29 cellular contexts compared by ENCODE assay signal in genomic region chr14:51518280-51518679, GRCh38.
"Had no signal": no experiment of that assay in that cellular context is flagged by ENCODE, and none has a peak within 500 bp of the region (broad histone marks: within the 10 kb centered on the region; RNA-seq: fewer than 3 reads in every experiment).

No MANE protein-coding gene starts in this region.

- H3K36me3 ChIP-seq: ascending aorta, breast epithelium, cardiac muscle cell, colonic mucosa, WERI-Rb-1 had no signal

- H3K27me3 ChIP-seq: ascending aorta, breast epithelium, cardiac muscle cell, colonic mucosa had no signal

- H3K27me3 Mint-ChIP-seq: activated naive CD4-positive, alpha-beta T cell treated with anti-CD3 and anti-CD28 coated beads, Interleukin-2, amount 10 ng/mL, durations not matched to agents 7 days and 5 days had no signal

- H3K27ac Mint-ChIP-seq: activated B cell treated with CpG ODN at 0.5 μM for 24 hours; activated CD8-positive, alpha-beta T cell treated with anti-CD3 and anti-CD28 coated beads for 36 hours; activated naive CD4-positive, alpha-beta T cell treated with anti-CD3 and anti-CD28 coated beads, Interleukin-2, amount 10 ng/mL, durations not matched to agents 7 days and 5 days; activated naive CD4-positive, alpha-beta T cell treated with anti-CD3 and anti-CD28 coated beads, Interleukin-2, amount 50 U/mL, for 72 hours; activated naive CD8-positive, alpha-beta T cell treated with anti-CD3 and anti-CD28 coated beads, Interleukin-2, amount 10 ng/mL, durations not matched to agents 7 days and 5 days; activated T-helper 17 cell treated with anti-CD3 and anti-CD28 coated beads, Interleukin-2, amount 50 U/mL, for 72 hours; T-helper 17 cell; T-helper 2 cell treated with Interferon-gamma antibody and Interleukin-4, amounts not matched to agents 5 μg/mL and 100 μg/mL, for 36 hours had no signal

- H3K4me3 Mint-ChIP-seq: activated B cell treated with CpG ODN at 0.5 μM for 24 hours; activated CD8-positive, alpha-beta T cell treated with anti-CD3 and anti-CD28 coated beads for 36 hours; activated naive CD4-positive, alpha-beta T cell treated with anti-CD3 and anti-CD28 coated beads, Interleukin-2, amount 10 ng/mL, durations not matched to agents 7 days and 5 days; activated naive CD8-positive, alpha-beta T cell treated with anti-CD3 and anti-CD28 coated beads, Interleukin-2, amount 10 ng/mL, durations not matched to agents 7 days and 5 days; activated T-cell treated with anti-CD3 and anti-CD28 coated beads, Interleukin-2, amount 50 U/mL, for 4 hours; activated T-helper 17 cell treated with anti-CD3 and anti-CD28 coated beads, Interleukin-2, amount 50 U/mL, for 72 hours; brain; T-helper 17 cell; T-helper 2 cell treated with Interferon-gamma antibody and Interleukin-4, amounts not matched to agents 5 μg/mL and 100 μg/mL, for 36 hours had no signal

- H3K27ac ChIP-seq: ascending aorta, breast epithelium, cardiac muscle cell, colonic mucosa, WERI-Rb-1 had no signal

- ATAC-seq: activated CD4-positive, CD25-positive, alpha-beta regulatory T cell treated with anti-CD3 and anti-CD28 coated beads, Interleukin-2, amount 50 U/mL, for 24 hours; activated CD8-positive, alpha-beta T cell treated with anti-CD3 and anti-CD28 coated beads for 36 hours; activated naive CD4-positive, alpha-beta T cell treated with anti-CD3 and anti-CD28 coated beads, Interleukin-2, amount 50 U/mL, for 72 hours; activated T-cell treated with anti-CD3 and anti-CD28 coated beads, Interleukin-2, amount 50 U/mL, for 4 hours; activated T-helper 17 cell treated with anti-CD3 and anti-CD28 coated beads, Interleukin-2, amount 50 U/mL, for 72 hours; esophagus mucosa; T-helper 17 cell had no signal

- DNase-seq: activated B cell treated with CpG ODN at 0.5 μM for 24 hours; activated CD4-positive, alpha-beta T cell treated with anti-CD3 and anti-CD28 coated beads for 48 hours; activated CD4-positive, alpha-beta T cell treated with anti-CD3 and anti-CD28 coated beads, Interleukin-2, amount 50 U/mL, for 1 hour; activated CD4-positive, alpha-beta T cell treated with anti-CD3 and anti-CD28 coated beads, Interleukin-2, amount 50 U/mL, for 48 hours; activated CD8-positive, alpha-beta memory T cell treated with anti-CD3 and anti-CD28 coated beads for 24 hours; activated CD8-positive, alpha-beta T cell treated with anti-CD3 and anti-CD28 coated beads for 36 hours; activated effector memory CD4-positive, alpha-beta T cell treated with anti-CD3 and anti-CD28 coated beads, Interleukin-2, amount 50 U/mL, for 16 hours; activated naive CD4-positive, alpha-beta T cell treated with anti-CD3 and anti-CD28 coated beads, Interleukin-2, amount 10 ng/mL, durations not matched to agents 7 days and 5 days; activated naive CD8-positive, alpha-beta T cell treated with anti-CD3 and anti-CD28 coated beads, Interleukin-2, amount 10 ng/mL, durations not matched to agents 7 days and 5 days; activated T-cell treated with anti-CD3 and anti-CD28 coated beads, Interleukin-2, amount 50 U/mL, for 4 hours; central memory CD4-positive, alpha-beta T cell; cerebellar nuclear complex; colonic mucosa; effector CD8-positive, alpha-beta T cell; foreskin fibroblast; head of caudate nucleus; T-helper 1 cell; T-helper 17 cell; T1000; WERI-Rb-1 had no signal

- H3K9me3 Mint-ChIP-seq: activated B cell treated with CpG ODN at 0.5 μM for 24 hours; activated naive CD4-positive, alpha-beta T cell treated with anti-CD3 and anti-CD28 coated beads, Interleukin-2, amount 10 ng/mL, durations not matched to agents 7 days and 5 days; activated naive CD4-positive, alpha-beta T cell treated with anti-CD3 and anti-CD28 coated beads, Interleukin-2, amount 50 U/mL, for 72 hours; activated naive CD8-positive, alpha-beta T cell treated with anti-CD3 and anti-CD28 coated beads, Interleukin-2, amount 10 ng/mL, durations not matched to agents 7 days and 5 days; activated T-cell treated with anti-CD3 and anti-CD28 coated beads, Interleukin-2, amount 50 U/mL, for 4 hours; activated T-helper 17 cell treated with anti-CD3 and anti-CD28 coated beads, Interleukin-2, amount 50 U/mL, for 72 hours; T-helper 2 cell treated with Interferon-gamma antibody and Interleukin-4, amounts not matched to agents 5 μg/mL and 100 μg/mL, for 36 hours had no signal

- H3K4me1 ChIP-seq: ascending aorta, breast epithelium, colonic mucosa had no signal

- H3K36me3 Mint-ChIP-seq: activated naive CD4-positive, alpha-beta T cell treated with anti-CD3 and anti-CD28 coated beads, Interleukin-2, amount 10 ng/mL, durations not matched to agents 7 days and 5 days; activated naive CD4-positive, alpha-beta T cell treated with anti-CD3 and anti-CD28 coated beads, Interleukin-2, amount 50 U/mL, for 72 hours; activated naive CD8-positive, alpha-beta T cell treated with anti-CD3 and anti-CD28 coated beads, Interleukin-2, amount 10 ng/mL, durations not matched to agents 7 days and 5 days; brain had no signal

- H3K4me3 ChIP-seq: ascending aorta, breast epithelium, cardiac muscle cell, colonic mucosa had no signal

- H3K4me1 Mint-ChIP-seq: activated B cell treated with CpG ODN at 0.5 μM for 24 hours; activated naive CD4-positive, alpha-beta T cell treated with anti-CD3 and anti-CD28 coated beads, Interleukin-2, amount 10 ng/mL, durations not matched to agents 7 days and 5 days; activated naive CD8-positive, alpha-beta T cell treated with anti-CD3 and anti-CD28 coated beads, Interleukin-2, amount 10 ng/mL, durations not matched to agents 7 days and 5 days; activated T-helper 17 cell treated with anti-CD3 and anti-CD28 coated beads, Interleukin-2, amount 50 U/mL, for 72 hours; T-helper 17 cell had no signal

- H3K9me3 ChIP-seq: ascending aorta, breast epithelium, colonic mucosa had no signal
